In genomic region chr7:102426268-102427031, GRCh38 we compare ENCODE assay signal across 8 cellular contexts.
A peak's percentile ranks its signal among the peaks of the same experiment; 100 is the strongest.
DNase-seq lines count a peak whose midpoint lies in the region; ATAC-seq lines count a peak whose summit lies in the region.

No MANE protein-coding gene starts in this region.

- H3K4me1 Mint-ChIP-seq in T-helper 2 cell treated with Interferon-gamma antibody and Interleukin-4, amounts not matched to agents 5 μg/mL and 100 μg/mL, for 36 hours (ENCODE audit: low read depth) = peaks cover 56% of the 10 kb centered on the region

- H3K36me3 Mint-ChIP-seq in T-helper 2 cell treated with Interferon-gamma antibody and Interleukin-4, amounts not matched to agents 5 μg/mL and 100 μg/mL, for 36 hours (ENCODE audit: low read depth) = peaks cover 41% of the 10 kb centered on the region

- H3K27me3 Mint-ChIP-seq in T-helper 2 cell treated with Interferon-gamma antibody and Interleukin-4, amounts not matched to agents 5 μg/mL and 100 μg/mL, for 36 hours (ENCODE audit: low read depth) = no peaks in the 10 kb centered on the region

- ATAC-seq in GM18511 (IDR thresholded peaks at IDR 0.05; ENCODE audit: unreplicated experiment) = peak; percentile 64
- peak; percentile 40 for ATAC-seq in HG02973 (IDR thresholded peaks at IDR 0.05; ENCODE audit: unreplicated experiment)

- DNase-seq in T-helper 2 cell treated with Interferon-gamma antibody and Interleukin-4, amounts not matched to agents 5 μg/mL and 100 μg/mL, for 36 hours (ENCODE audit: low spot score) = peak; percentile 85
- peak; percentile 78 for DNase-seq in central memory CD4-positive, alpha-beta T cell
- peak; percentile 73 to 77 for DNase-seq in stimulated activated CD4-positive, alpha-beta T cell treated with anti-CD3 and anti-CD28 coated beads, Interleukin-15, amount 100 ng/mL, for 48 hours (ENCODE audit: low read depth in 2 of 2)
- DNase-seq in SKM-1 (lab: John Stamatoyannopoulos, UW; ENCODE audit: unreplicated experiment) = no peak
- no peak for DNase-seq in AG20443 (ENCODE audit: low spot score)
- DNase-seq in HCEC 1CT = no peak

- H3K4me3 Mint-ChIP-seq in T-helper 2 cell treated with Interferon-gamma antibody and Interleukin-4, amounts not matched to agents 5 μg/mL and 100 μg/mL, for 36 hours = peak overlapping the region; percentile 95

- H3K27ac Mint-ChIP-seq in T-helper 2 cell treated with Interferon-gamma antibody and Interleukin-4, amounts not matched to agents 5 μg/mL and 100 μg/mL, for 36 hours = peak overlapping the region; percentile 100

- no peaks in the 10 kb centered on the region for H3K9me3 Mint-ChIP-seq in T-helper 2 cell treated with Interferon-gamma antibody and Interleukin-4, amounts not matched to agents 5 μg/mL and 100 μg/mL, for 36 hours

Comparison
In these comparisons a context has a peak if more than half of its experiments do, and no peak if none do; other contexts are left out.
1. DNase-seq: peak in T-helper 2 cell treated with Interferon-gamma antibody and Interleukin-4, amounts not matched to agents 5 μg/mL and 100 μg/mL, for 36 hours (single experiment), central memory CD4-positive, alpha-beta T cell (single experiment) and stimulated activated CD4-positive, alpha-beta T cell treated with anti-CD3 and anti-CD28 coated beads, Interleukin-15, amount 100 ng/mL, for 48 hours (2 of 2); none in SKM-1 (single experiment), AG20443 (single experiment) and HCEC 1CT (single experiment).